In genomic region chr14:58408681-58409080, GRCh38 we compare ENCODE assay signal across 16 cellular contexts. TPM values are rescaled to one million over a fixed set of nuclear protein-coding genes. Genes with fewer than 3 reads are reported as not detected.
DNase-seq lines count a peak whose midpoint lies in the region; TF ChIP-seq lines count a peak whose summit lies in the region.
"Had no signal": no experiment of that assay in that cellular context is flagged by ENCODE, and none has a peak within 500 bp of the region (broad histone marks: within the 10 kb centered on the region; RNA-seq: fewer than 3 reads in every experiment).

No MANE protein-coding gene starts in this region.

- intact Hi-C loops in OCI-LY7 (cut with micrococcal nuclease; ENCODE audit: unreplicated experiment) (no loop called here), vagina (cut with DNase I) (no loop called here)

- no peak overlapping the region for H3K4me2 ChIP-seq in OCI-LY7 (ENCODE audit: low read length)
- H3K4me2 ChIP-seq: GM23338 had no signal

- no peaks in the 10 kb centered on the region; the same call in 1 of the 2 replicates for H4K20me1 ChIP-seq in OCI-LY7 (ENCODE audit: insufficient read depth, low read length)

- H3K9me3 ChIP-seq in OCI-LY7 (ENCODE audit: low read length): no peaks in the 10 kb centered on the region
- no peaks in the 10 kb centered on the region for H3K9me3 ChIP-seq in vagina
- H3K9me3 ChIP-seq: SJCRH30 had no signal

- POLR2A ChIA-PET in OCI-LY7 (lab: Charles Lee): interaction anchor here (0.6 kb wide), 1 partner anchor 17 kb away, joined by 5 read pairs; no protein-coding TSS in a partner anchor

- H3K27me3 ChIP-seq in vagina: no peaks in the 10 kb centered on the region
- H3K27me3 ChIP-seq: SJCRH30 had no signal

- peaks cover 85% of the 10 kb centered on the region for H3K36me3 ChIP-seq in OCI-LY7 (ENCODE audit: insufficient read depth, low read length)
- H3K36me3 ChIP-seq in vagina: peaks cover 0 to 26% of the 10 kb centered on the region in 2 donors

- H3K4me1 ChIP-seq in OCI-LY7 (ENCODE audit: insufficient read depth, low read length, poor library complexity, severe bottlenecking) (no peaks in the 10 kb centered on the region), vagina (no peaks in the 10 kb centered on the region)
- H3K4me1 ChIP-seq: SJCRH30 had no signal

- no peak for DNase-seq in OCI-LY7 (ENCODE audit: low spot score)
- DNase-seq in medulla oblongata (ENCODE audit: extremely low spot score): peak; percentile 68
- no peak for DNase-seq in vagina (ENCODE audit: extremely low spot score in 2 of 2)
- no peak for DNase-seq in NCI-H446 (lab: John Stamatoyannopoulos, UW)
- no peak for DNase-seq in T-helper 9 cell
- DNase-seq: CD8-positive, alpha-beta memory T cell; HCEC 1CT; NCI-H1417 treated with DMSO at 0.1 percent for 48 hours; NCI-H187 treated with DMSO at 0.1 percent for 48 hours; NCI-H226; NCI-H524 treated with DMSO at 0.1 percent for 48 hours; SJCRH30 had no signal

- no peaks in the 10 kb centered on the region for H3K9me2 ChIP-seq in OCI-LY7 (ENCODE audit: insufficient read depth, low read length)

- CTCF ChIA-PET in OCI-LY7 (lab: Charles Lee; ENCODE audit: unreplicated experiment): no interaction called here

- TF ChIP-seq CTCF in OCI-LY7 (conservative IDR thresholded peaks at IDR 0.05; ENCODE audit: low read length) (no peak), vagina (IDR thresholded peaks at IDR 0.05) (no peak)

- H3K27ac ChIP-seq in OCI-LY7 (ENCODE audit: low read depth, low read length, poor library complexity, severe bottlenecking) (no peak overlapping the region), cingulate gyrus (ENCODE audit: low read depth, low read length) (peak overlapping the region; percentile 0), temporal lobe (ENCODE audit: low read depth, low read length) (peak overlapping the region; percentile 63), vagina (no peak overlapping the region)
- H3K27ac ChIP-seq: SJCRH30 had no signal

- no peak overlapping the region for H2AFZ ChIP-seq in OCI-LY7 (ENCODE audit: low read length)
- H2AFZ ChIP-seq: GM23338 had no signal

- TSS peak; percentile 30 for BruUV-seq in OCI-LY7 (replicated peaks; lab: Mats Ljungman, UMichigan)

- H3K79me2 ChIP-seq in OCI-LY7 (ENCODE audit: insufficient read depth, low read depth, low read length): peaks cover 12% of the 10 kb centered on the region; the same call in 1 of the 2 replicates

- H3K4me3 ChIP-seq in OCI-LY7 (ENCODE audit: low read depth, low read length, poor library complexity, severe bottlenecking): no peak overlapping the region
- no peak overlapping the region for H3K4me3 ChIP-seq in vagina
- H3K4me3 ChIP-seq: GM23338, SJCRH30 had no signal

- no peak for TF ChIP-seq POLR2A in vagina (IDR thresholded peaks at IDR 0.05)

RNA-seq across cellular contexts. Expression of gene TOMM20L, which starts 13.0 kb away (rescaled TPM):
- not detected in 2 replicates for total RNA-seq in OCI-LY7 (2014; rRNA removed; shearing (Covaris generic))
- total RNA-seq in OCI-LY7 (2022) (not detected in 2 replicates), temporal lobe (not detected), vagina (not detected)
- total RNA-seq: GM23338, M059J, SJCRH30 had no signal

RNA-seq across cellular contexts. Expression of gene TIMM9, which starts 18.6 kb away (rescaled TPM):
- 33.0 and 37.2 TPM in 2 replicates for total RNA-seq in OCI-LY7 (2014; rRNA removed; shearing (Covaris generic))
- 60.3 and 60.6 TPM in 2 replicates for total RNA-seq in OCI-LY7 (2022)
- 19.2 TPM for total RNA-seq in temporal lobe
- 47.6 TPM for total RNA-seq in vagina

RNA-seq across cellular contexts. Expression of gene KIAA0586, which starts 18.8 kb away (rescaled TPM):
- 20.5 and 20.8 TPM in 2 replicates for total RNA-seq in OCI-LY7 (2014; rRNA removed; shearing (Covaris generic))
- total RNA-seq in OCI-LY7 (2022) (40.9 and 41.7 TPM in 2 replicates), temporal lobe (21.4 TPM), vagina (13.3 TPM)

Comparison
In these comparisons a context has a peak if more than half of its experiments do, and no peak if none do; other contexts are left out.
1. H3K27ac ChIP-seq: peak in cingulate gyrus (single experiment) and temporal lobe (single experiment); none in OCI-LY7 (single experiment) and vagina (single experiment).